In the genomic region with DNA sequence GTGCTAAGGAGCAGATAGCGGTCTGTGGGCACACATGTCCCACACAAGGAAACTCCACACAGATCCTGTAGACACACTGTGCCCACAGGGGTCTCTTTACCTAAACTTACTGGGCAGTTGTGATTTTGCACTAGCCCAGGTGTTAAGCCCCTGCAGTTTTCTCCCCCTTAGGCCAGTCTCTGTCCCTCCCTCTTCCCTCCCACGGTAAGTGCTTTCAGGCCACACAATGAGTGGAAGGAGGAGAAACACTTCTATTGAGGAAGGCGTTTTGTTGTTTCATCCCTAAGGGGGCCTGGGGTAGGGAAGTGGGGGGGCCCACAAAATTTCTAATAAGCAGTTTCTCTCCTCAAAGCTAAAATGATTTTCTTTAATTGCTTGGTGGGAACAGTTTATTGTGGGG, we compare ENCODE assay signal across 20 cellular contexts.
"Had no signal": no experiment of that assay in that cellular context is flagged by ENCODE, and none has a peak within 500 bp of the region (broad histone marks: within the 10 kb centered on the region; RNA-seq: fewer than 3 reads in every experiment).

No MANE protein-coding gene starts in this region.

- DNase-seq: activated CD4-positive, alpha-beta T cell treated with anti-CD3 and anti-CD28 coated beads for 1 hour; activated gamma-delta T cell; activated T-cell treated with anti-CD3 and anti-CD28 coated beads, Interleukin-2, amount 50 U/mL, for 72 hours; adrenal gland; immature natural killer cell; kidney glomerular epithelial cell; left ventricle myocardium inferior; mucosa of descending colon; naive B cell; stimulated activated CD4-positive, alpha-beta T cell treated with anti-CD3 and anti-CD28 coated beads, Interleukin-2, amount 100 ng/mL, for 24 hours; stimulated activated naive CD8-positive, alpha-beta T cell treated with anti-CD3 and anti-CD28 coated beads, Interleukin-15, Interleukin-2, amounts not matched to agents 100 U/mL and 50 U/mL, for 24 hours had no signal

- H3K9me3 ChIP-seq: adrenal gland, breast epithelium, left ventricle myocardium inferior, mucosa of descending colon, prostate gland, right atrium auricular region, tibial nerve had no signal

- H3K27me3 ChIP-seq: adrenal gland, breast epithelium, right atrium auricular region, tibial nerve had no signal

- H3K9me3 Mint-ChIP-seq: activated naive CD4-positive, alpha-beta T cell treated with anti-CD3 and anti-CD28 coated beads, Interleukin-2, amount 50 U/mL, for 72 hours; activated T-cell treated with anti-CD3 and anti-CD28 coated beads, Interleukin-2, amount 50 U/mL, for 72 hours; immature natural killer cell; memory B cell; naive B cell; neural crest cell had no signal

- H3K4me1 ChIP-seq: adrenal gland, breast epithelium, prostate gland had no signal

- H3K27ac Mint-ChIP-seq: activated T-cell treated with anti-CD3 and anti-CD28 coated beads, Interleukin-2, amount 50 U/mL, for 72 hours; memory B cell had no signal

- H3K36me3 ChIP-seq: breast epithelium, left ventricle myocardium inferior, prostate gland had no signal

- H3K4me3 Mint-ChIP-seq: activated T-cell treated with anti-CD3 and anti-CD28 coated beads, Interleukin-2, amount 50 U/mL, for 72 hours; immature natural killer cell; memory B cell; neural crest cell had no signal

- ATAC-seq: activated naive CD4-positive, alpha-beta T cell treated with anti-CD3 and anti-CD28 coated beads, Interleukin-2, amount 50 U/mL, for 72 hours; activated T-cell treated with anti-CD3 and anti-CD28 coated beads, Interleukin-2, amount 50 U/mL, for 72 hours; mucosa of descending colon; stimulated activated naive CD8-positive, alpha-beta T cell treated with anti-CD3 and anti-CD28 coated beads, Interleukin-15, Interleukin-2, amounts not matched to agents 100 U/mL and 50 U/mL, for 24 hours had no signal

- H3K27me3 Mint-ChIP-seq: memory B cell, naive B cell had no signal

- H3K27ac ChIP-seq: adrenal gland, breast epithelium, coronary artery, left ventricle myocardium inferior, prostate gland, right atrium auricular region, tibial nerve, VCaP had no signal

- H3K4me3 ChIP-seq: adrenal gland, breast epithelium, coronary artery, left ventricle myocardium inferior, mucosa of descending colon, prostate gland, right atrium auricular region, tibial nerve had no signal
